26 cellular contexts compared by ENCODE assay signal in the genomic region with DNA sequence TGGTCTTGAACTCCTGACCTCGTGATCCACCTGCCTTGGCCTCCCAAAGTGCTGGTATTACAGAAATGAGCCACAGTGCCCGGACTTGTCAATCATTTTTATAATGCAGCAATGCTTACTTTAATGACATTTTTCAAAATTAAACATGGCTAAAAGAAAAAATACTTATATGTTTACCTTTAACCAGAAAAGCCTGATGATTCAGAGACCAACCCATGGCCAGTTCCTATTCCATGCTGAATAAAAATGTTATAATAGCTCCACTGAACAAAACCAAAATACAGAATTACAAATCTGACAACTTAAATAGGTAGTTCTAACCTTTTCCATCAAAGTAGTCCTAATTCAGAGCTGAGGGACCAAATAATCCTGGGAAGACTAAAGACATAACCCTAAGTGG.
"Had no signal": no experiment of that assay in that cellular context is flagged by ENCODE, and none has a peak within 500 bp of the region (broad histone marks: within the 10 kb centered on the region; RNA-seq: fewer than 3 reads in every experiment).

No MANE protein-coding gene starts in this region.

- H3K4me3 ChIP-seq: heart left ventricle, left lung, lower lobe of right lung, ovary, sigmoid colon, stomach, testis, thyroid gland, upper lobe of right lung had no signal

- H3K9me3 ChIP-seq: heart left ventricle, left lung, lower lobe of right lung, ovary, sigmoid colon, stomach, testis, thyroid gland, upper lobe of right lung had no signal

- H3K27me3 ChIP-seq: heart left ventricle, left lung, ovary, sigmoid colon, stomach, testis, thyroid gland, upper lobe of right lung had no signal

- ATAC-seq: heart left ventricle; left colon; left lung; lower lobe of right lung; naive thymus-derived CD8-positive, alpha-beta T cell; stimulated activated naive B cell treated with anti-CD40 and anti-IgM and Interleukin-4, amounts not matched to agents 10 μg/mL and 1 μg/mL and 100 μg/mL, for 72 hours; stimulated activated naive CD8-positive, alpha-beta T cell treated with anti-CD3 and anti-CD28 coated beads, Interleukin-15, Interleukin-2, amounts not matched to agents 100 U/mL and 50 U/mL, for 24 hours; upper lobe of right lung had no signal

- H3K36me3 ChIP-seq: heart left ventricle, left lung, lower lobe of right lung, ovary, sigmoid colon, stomach, thyroid gland, upper lobe of right lung had no signal

- H3K27ac ChIP-seq: ovary, stomach, testis, thyroid gland had no signal

- DNase-seq: heart left ventricle; hypothalamus; immature natural killer cell; kidney; left colon; left lung; lower lobe of right lung; mammary epithelial cell; mesenchymal stem cell; naive thymus-derived CD8-positive, alpha-beta T cell; nucleus accumbens; ovary; retina; right cardiac atrium; sigmoid colon; stimulated activated CD4-positive, alpha-beta T cell treated with anti-CD3 and anti-CD28 coated beads, Interleukin-12 subunit alpha, Interleukin-12 subunit beta, amount 100 ng/mL, for 4 hours; stimulated activated CD4-positive, alpha-beta T cell treated with anti-CD3 and anti-CD28 coated beads, Interleukin-15, amount 100 ng/mL, for 24 hours; stimulated activated CD4-positive, alpha-beta T cell treated with anti-CD3 and anti-CD28 coated beads, Interleukin-2, amount 100 ng/mL, for 24 hours; stimulated activated CD4-positive, alpha-beta T cell treated with anti-CD3 and anti-CD28 coated beads, Interleukin-4, amount 100 ng/mL, for 1 hour; stimulated activated naive B cell treated with anti-CD40 and anti-IgM and Interleukin-4, amounts not matched to agents 10 μg/mL and 1 μg/mL and 100 μg/mL, for 72 hours; stimulated activated naive CD8-positive, alpha-beta T cell treated with anti-CD3 and anti-CD28 coated beads, Interleukin-15, Interleukin-2, amounts not matched to agents 100 U/mL and 50 U/mL, for 24 hours; stomach; testis; thyroid gland; trophoblast cell; upper lobe of right lung had no signal
